ENCODE assay signal across 2 cellular contexts in genomic region chr12:27012239-27012981, GRCh38.
TF ChIP-seq lines count a peak whose summit lies in the region.

No MANE protein-coding gene starts in this region.

TF ChIP-seq in A549, 52 proteins besides CTCF, POLR2A, EP300 and RAD21:
- TF ChIP-seq POLR2AphosphoS2 (conservative IDR thresholded peaks at IDR 0.05; ENCODE audit: low read length), result no peak
- TF ChIP-seq RCOR1 (IDR thresholded peaks at IDR 0.05; ENCODE audit: low read depth, low read length), result no peak
- TF ChIP-seq, protein P1, sequence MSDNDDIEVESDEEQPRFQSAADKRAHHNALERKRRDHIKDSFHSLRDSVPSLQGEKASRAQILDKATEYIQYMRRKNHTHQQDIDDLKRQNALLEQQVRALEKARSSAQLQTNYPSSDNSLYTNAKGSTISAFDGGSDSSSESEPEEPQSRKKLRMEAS (IDR thresholded peaks at IDR 0.05), result no peak
- TF ChIP-seq KDM1A (IDR thresholded peaks at IDR 0.05; ENCODE audit: low read depth), result no peak

TF ChIP-seq in GM23338, 12 proteins besides CTCF, POLR2A, EP300 and RAD21:
- no peak for TF ChIP-seq ZNF114 (CRISPR knock-in tag; IDR thresholded peaks at IDR 0.05)
- no peak for TF ChIP-seq EZH2 (IDR thresholded peaks at IDR 0.05; ENCODE audit: low read depth, unreplicated experiment)
